In the genomic region with DNA sequence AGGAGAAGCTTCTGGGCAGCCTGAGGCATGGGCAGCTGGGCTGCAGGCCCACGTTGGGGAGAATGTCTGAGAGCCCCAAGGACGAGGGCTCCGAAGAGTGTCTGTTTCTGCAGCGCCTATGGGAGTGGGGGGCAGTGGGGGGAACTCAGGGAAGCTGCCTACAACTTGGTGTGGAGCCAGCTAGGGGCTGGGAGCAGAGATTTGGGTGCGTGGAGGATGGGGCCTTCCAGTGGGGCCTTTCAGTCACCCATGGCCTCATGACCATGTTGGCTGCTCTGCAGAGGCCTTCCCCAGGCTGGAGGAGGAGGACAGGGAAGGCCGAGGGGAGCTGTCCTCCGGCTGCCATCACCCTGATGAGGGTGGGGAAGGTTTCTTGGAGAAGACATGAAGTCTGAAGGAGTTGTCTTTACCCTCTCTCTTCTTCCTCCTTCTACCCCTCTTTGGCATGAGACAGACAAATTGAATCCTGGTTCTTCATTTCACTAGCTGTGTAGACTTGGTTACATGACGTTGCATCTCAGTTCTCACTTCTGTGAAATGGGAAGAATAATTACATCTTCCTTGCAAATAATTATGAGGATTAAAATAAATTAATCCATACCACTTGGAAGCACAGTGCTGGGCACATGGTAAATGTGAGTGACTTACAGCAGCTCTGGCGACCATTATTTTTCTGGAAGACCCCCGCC, we compare ENCODE assay signal across 20 cellular contexts. TPM values are rescaled to one million over a fixed set of nuclear protein-coding genes. Genes with fewer than 3 reads are reported as not detected.
A peak's percentile ranks its signal among the peaks of the same experiment; 100 is the strongest.
DNase-seq lines count a peak whose midpoint lies in the region; TF ChIP-seq lines count a peak whose summit lies in the region.
"Had no signal": no experiment of that assay in that cellular context is flagged by ENCODE, and none has a peak within 500 bp of the region (broad histone marks: within the 10 kb centered on the region; RNA-seq: fewer than 3 reads in every experiment).

No MANE protein-coding gene starts in this region.

- H3K4me1 ChIP-seq in skeletal muscle tissue (ENCODE audit: control insufficient read depth in 3 of 3, insufficient read depth in 3 of 3, low read length in 3 of 3): peaks cover 48 to 84% (median 60%) of the 10 kb centered on the region in 3 donors

- no peaks in the 10 kb centered on the region for H3K9me3 ChIP-seq in skeletal muscle tissue (ENCODE audit: control insufficient read depth in 3 of 3, low read length in 3 of 3)
- H3K9me3 ChIP-seq: HAP-1 had no signal

- H3K27me3 ChIP-seq in skeletal muscle tissue (ENCODE audit: control insufficient read depth in 3 of 3, insufficient read depth in 3 of 3, low read length in 3 of 3): no peaks in the 10 kb centered on the region

- H3K4me3 ChIP-seq in skeletal muscle tissue (ENCODE audit: low read length in 3 of 3): no peak overlapping the region
- H3K4me3 ChIP-seq: HAP-1 had no signal

- H3K27ac ChIP-seq in skeletal muscle tissue (ENCODE audit: low read depth, low read length): peak overlapping the region; percentile 99
- H3K27ac ChIP-seq: HL-60 had no signal

- peak; percentile 37 for DNase-seq in activated effector memory CD4-positive, alpha-beta T cell treated with anti-CD3 and anti-CD28 coated beads, Interleukin-2, amount 50 U/mL, for 16 hours
- no peak for DNase-seq in activated effector memory CD4-positive, alpha-beta T cell treated with Interleukin-2 at 50 U/mL for 16 hours
- peak; percentile 24 for DNase-seq in G401 (ENCODE audit: low spot score)
- no peak for DNase-seq in glutamatergic neuron
- DNase-seq in COLO829 (ENCODE audit: low spot score): no peak
- DNase-seq in superior temporal gyrus (ENCODE audit: extremely low spot score): no peak
- no peak for DNase-seq in GM03348 (ENCODE audit: low spot score)
- DNase-seq: DMS79 treated with DMSO at 0.1 percent for 48 hours, IMR-90, Karpas-422, NCI-H1417 treated with DMSO at 0.1 percent for 48 hours, NCI-H187 treated with DMSO at 0.1 percent for 48 hours, NCI-H226, PC-3, RPMI8226, SIG-M5 had no signal

- peak overlapping the region; percentile 86 for H3K27ac Mint-ChIP-seq in glutamatergic neuron (ENCODE audit: unreplicated experiment)

- H3K4me1 Mint-ChIP-seq in glutamatergic neuron (ENCODE audit: low read depth, unreplicated experiment): peaks cover 58% of the 10 kb centered on the region

- H3K36me3 ChIP-seq in skeletal muscle tissue (ENCODE audit: control insufficient read depth in 3 of 3, insufficient read depth in 3 of 3, low read length in 3 of 3): peaks cover 0 to 3% (median 0%) of the 10 kb centered on the region in 3 donors
- H3K36me3 ChIP-seq: HAP-1 had no signal

- in situ Hi-C loops in G401 (cut with HindIII; ENCODE audit: low sequenced_read_pairs): no loop called here

- peak overlapping the region in 1 of 3 donors; percentile 78 for H3K9ac ChIP-seq in skeletal muscle tissue (ENCODE audit: low read depth in 1 of 3, low read length in 3 of 3)

- H3K27me3 Mint-ChIP-seq in glutamatergic neuron (ENCODE audit: unreplicated experiment): peaks cover 6% of the 10 kb centered on the region

- H3K36me3 Mint-ChIP-seq in glutamatergic neuron (ENCODE audit: unreplicated experiment): peaks cover 4% of the 10 kb centered on the region

- no peak for TF ChIP-seq CTCF in glutamatergic neuron (IDR thresholded peaks at IDR 0.05; ENCODE audit: partially characterized antibody, unreplicated experiment)

- peaks cover 11% of the 10 kb centered on the region for H3K9me3 Mint-ChIP-seq in glutamatergic neuron (ENCODE audit: unreplicated experiment)

- no peak overlapping the region for H3K4me3 Mint-ChIP-seq in glutamatergic neuron (ENCODE audit: unreplicated experiment)

RNA-seq across cellular contexts. Expression of gene PPFIA4, which starts 8.3 kb away (rescaled TPM):
- 2.1 and 3.4 TPM in 2 replicates for total RNA-seq in G401 (2014; rRNA removed; shearing (Covaris generic))
- 74.7 TPM for total RNA-seq in glutamatergic neuron (ENCODE audit: unreplicated experiment)
- 15.7 TPM for total RNA-seq in skeletal muscle tissue

RNA-seq across cellular contexts. Expression of gene TMEM183A, which starts 27.4 kb away (rescaled TPM):
- 177 and 200 TPM in 2 replicates for total RNA-seq in G401 (2014; rRNA removed; shearing (Covaris generic))
- total RNA-seq in glutamatergic neuron (ENCODE audit: unreplicated experiment) (61.5 TPM), skeletal muscle tissue (42.3 TPM)

RNA-seq across cellular contexts. Expression of gene MYOG, which starts 51.2 kb away (rescaled TPM):
- not detected in 2 replicates for total RNA-seq in G401 (2014; rRNA removed; shearing (Covaris generic))
- not detected for total RNA-seq in glutamatergic neuron (ENCODE audit: unreplicated experiment)
- 247 TPM for total RNA-seq in skeletal muscle tissue
- total RNA-seq: IMR-90, MCF 10A, PC-3 had no signal

Comparison
In these comparisons a context has a peak if more than half of its experiments do, and no peak if none do; other contexts are left out.
1. DNase-seq: peak in activated effector memory CD4-positive, alpha-beta T cell treated with anti-CD3 and anti-CD28 coated beads, Interleukin-2, amount 50 U/mL, for 16 hours (single experiment) and G401 (single experiment); none in activated effector memory CD4-positive, alpha-beta T cell treated with Interleukin-2 at 50 U/mL for 16 hours (single experiment), glutamatergic neuron (single experiment), COLO829 (single experiment), superior temporal gyrus (single experiment) and GM03348 (single experiment).
2. RNA of gene MYOG, which starts 51.2 kb away (total RNA-seq): 247 TPM in skeletal muscle tissue (single experiment); not detected in G401 and not detected in glutamatergic neuron (single experiment); every median in the first group is over 100 times any median in the second.